Comparison of ENCODE assay signal across 10 cellular contexts in the genomic region with DNA sequence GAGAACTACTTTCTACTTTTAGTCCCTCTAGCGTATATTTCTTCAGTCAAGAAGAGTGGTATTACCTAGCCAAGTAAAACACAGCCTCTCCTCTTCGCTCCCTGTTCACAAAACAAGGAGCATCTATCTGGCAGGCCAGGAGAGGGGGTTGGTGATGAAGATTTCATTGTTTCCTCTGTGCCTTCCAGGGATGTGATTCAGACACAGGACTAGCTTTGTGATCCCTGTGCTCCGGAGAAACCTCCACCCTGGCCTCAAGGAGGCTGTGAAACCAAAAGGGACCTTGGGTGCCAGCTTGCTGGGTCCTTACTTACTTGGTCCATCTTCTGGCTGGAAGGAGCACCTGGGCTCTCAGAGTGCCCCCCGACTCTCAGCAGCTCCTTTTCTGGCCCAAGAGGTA. TPM values are rescaled to one million over a fixed set of nuclear protein-coding genes. Genes with fewer than 3 reads are reported as not detected.
A peak's percentile ranks its signal among the peaks of the same experiment; 100 is the strongest.
DNase-seq lines count a peak whose midpoint lies in the region; ATAC-seq and TF ChIP-seq lines count a peak whose summit lies in the region.
"Had no signal": no experiment of that assay in that cellular context is flagged by ENCODE, and none has a peak within 500 bp of the region (broad histone marks: within the 10 kb centered on the region; RNA-seq: fewer than 3 reads in every experiment).

No MANE protein-coding gene starts in this region.

- peaks cover 28% of the 10 kb centered on the region for H3K79me2 ChIP-seq in GM23248 (ENCODE audit: insufficient read depth)

- in situ Hi-C loops in GM23248 (cut with MboI) (loop anchor here (10.0 kb wide), 1 partner anchor 182 kb away; no protein-coding TSS in a partner anchor), gastrocnemius medialis (cut with MboI; ENCODE audit: low sequenced_read_pairs in 4 of 4) (loop anchor here in 2 of 4 donors (10.0 kb wide), 1 partner anchor 72 kb away; no protein-coding TSS in a partner anchor)

- H3K4me3 ChIP-seq in GM23248 (no peak overlapping the region), ascending aorta (no peak overlapping the region), gastrocnemius medialis (no peak overlapping the region)

- TF ChIP-seq POLR2A in gastrocnemius medialis (IDR thresholded peaks at IDR 0.05), result no peak

- no peak overlapping the region for H3K27ac ChIP-seq in GM23248
- peak overlapping the region; percentile 55 to 90 for H3K27ac ChIP-seq in ascending aorta
- H3K27ac ChIP-seq in gastrocnemius medialis, result peak overlapping the region in 3 of 4 donors; percentile 89 to 96 (median 93)

- H3K9me3 ChIP-seq in GM23248 (ENCODE audit: low read depth), result no peaks in the 10 kb centered on the region
- H3K9me3 ChIP-seq in ascending aorta, result no peaks in the 10 kb centered on the region
- H3K9me3 ChIP-seq in gastrocnemius medialis, result no peaks in the 10 kb centered on the region

- H3F3A ChIP-seq in GM23248 (ENCODE audit: insufficient read depth), result peaks cover 36% of the 10 kb centered on the region

- TF ChIP-seq CTCF in ascending aorta (IDR thresholded peaks at IDR 0.05) (peak; percentile 14 to 23 (median 15)), gastrocnemius medialis (IDR thresholded peaks at IDR 0.05 in 4 of 5, conservative IDR thresholded peaks at IDR 0.05 in 1 of 5) (peak in 2 of 5 experiments; percentile 17 to 18)

- H3K36me3 ChIP-seq in GM23248 (ENCODE audit: low read depth) (peaks cover 8% of the 10 kb centered on the region), ascending aorta (peaks cover 20 to 27% of the 10 kb centered on the region in 2 donors), gastrocnemius medialis (peaks cover 0 to 20% of the 10 kb centered on the region in 2 donors)

- ATAC-seq in left ventricle myocardium superior (peak; percentile 2), gastrocnemius medialis (peak in 1 of 2 donors; percentile 9), GM21423 (IDR thresholded peaks at IDR 0.05; ENCODE audit: unreplicated experiment) (no peak), GM18520 (IDR thresholded peaks at IDR 0.05; ENCODE audit: unreplicated experiment) (no peak)

- H3K27me3 ChIP-seq in GM23248 (replicated peaks; ENCODE audit: insufficient read depth) (no peaks in the 10 kb centered on the region), ascending aorta (no peaks in the 10 kb centered on the region), gastrocnemius medialis (no peaks in the 10 kb centered on the region)

- no peak overlapping the region for H3K9ac ChIP-seq in GM23248

- H4K20me1 ChIP-seq in GM23248 (ENCODE audit: insufficient read depth), result peaks cover 12% of the 10 kb centered on the region; the same call in 1 of the 2 replicates

- no peak overlapping the region for H2AFZ ChIP-seq in GM23248

- intact Hi-C loops in ascending aorta (cut with DNase I) (loop anchor here (10.0 kb wide), 1 partner anchor 62 kb away; no protein-coding TSS in a partner anchor), left ventricle myocardium superior (cut with micrococcal nuclease) (no loop called here), gastrocnemius medialis (cut with DNase I; ENCODE audit: low total_unique reads) (loop anchor here (5.0 kb wide), 1 partner anchor 40 kb away; no protein-coding TSS in a partner anchor)

- peaks cover 28% of the 10 kb centered on the region for H3K4me1 ChIP-seq in GM23248 (ENCODE audit: insufficient read depth)
- H3K4me1 ChIP-seq in ascending aorta, result peaks cover 0 to 5% of the 10 kb centered on the region in 2 donors
- peaks cover 12 to 15% of the 10 kb centered on the region in 2 donors for H3K4me1 ChIP-seq in gastrocnemius medialis

- no peaks in the 10 kb centered on the region for H3K9me2 ChIP-seq in GM23248 (ENCODE audit: insufficient read depth)

- WGBS in GM23248 (ENCODE audit: low coverage in 1 of 2, low lambda C conversion rate in 2 of 2, missing lambda C conversion rate in 2 of 2), 2 experiments, result 74 to 77% methylated on average over 4 of the region's 4 CpGs

- DNase-seq in GM23248 (peak; percentile 83), ascending aorta (ENCODE audit: low spot score in 2 of 2) (peak in 1 of 2 donors; percentile 80), left ventricle myocardium superior (no peak), gastrocnemius medialis (peak in 1 of 2 donors; percentile 56), NCI-H226 (no peak), NCI-H2171 treated with DMSO at 0.1 percent for 48 hours (lab: John Stamatoyannopoulos, UW) (no peak)
- DNase-seq: NCI-H524 treated with DMSO at 0.1 percent for 48 hours; stimulated activated CD4-positive, alpha-beta T cell treated with anti-CD3 and anti-CD28 coated beads, Interleukin-1b, Interleukin-23, amount 100 ng/mL, for 48 hours had no signal

- H3K4me2 ChIP-seq in GM23248 (ENCODE audit: unreplicated experiment), result no peak overlapping the region

RNA-seq across cellular contexts. Expression of gene RHOB, which starts 5.7 kb away (rescaled TPM):
- 303 and 305 TPM in 2 replicates for total RNA-seq in GM23248 (2014; rRNA removed; shearing (Covaris generic))
- polyA plus RNA-seq in GM23248 (2016; fragmentation: Nextera tagmentation; extraction: Ambion mirVana), result 45.6 and 47.8 TPM in 2 replicates
- total RNA-seq in ascending aorta, result 3,143 TPM
- total RNA-seq in left ventricle myocardium superior, result 182 TPM
- total RNA-seq in gastrocnemius medialis, result 1,000 to 10,000 TPM in 2 of 4 donors, 100 to 1,000 TPM in 2; 696 to 1,267 (median 1,094) TPM
